1 cellular context compared by ENCODE assay signal in the genomic region with DNA sequence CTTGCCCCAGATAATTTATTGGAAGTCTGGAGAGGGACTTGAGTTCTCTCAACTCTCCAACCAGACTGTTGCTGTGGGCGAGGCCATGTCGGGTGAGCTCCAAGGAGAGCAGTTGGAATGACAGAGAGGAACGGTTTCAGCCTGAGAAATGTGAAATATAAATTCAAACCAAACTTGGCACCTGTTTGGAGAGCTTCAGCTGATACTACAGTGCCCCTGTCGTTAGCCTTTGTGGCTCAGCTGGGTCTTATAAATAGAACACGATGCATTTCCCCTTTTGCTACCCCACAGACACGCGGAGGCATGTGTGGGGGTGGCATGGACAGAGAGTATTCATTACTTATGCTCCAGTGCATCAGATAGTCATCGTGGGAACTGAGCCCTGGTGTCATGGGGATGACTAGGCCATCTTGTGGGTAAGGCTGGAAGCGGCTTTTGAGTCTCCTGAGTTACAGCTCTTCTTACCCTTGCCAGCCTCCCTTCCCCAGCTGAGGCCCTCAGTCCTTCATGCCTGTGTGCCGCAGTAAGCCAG.
TF ChIP-seq lines count a peak whose summit lies in the region.

No MANE protein-coding gene starts in this region.

TF ChIP-seq in endothelial cell of umbilical vein, 7 proteins besides CTCF, POLR2A, EP300 and RAD21 (continued from another document):
- TF ChIP-seq FOS (IDR thresholded peaks at IDR 0.05; ENCODE audit: borderline replicate concordance, insufficient read depth, low read length) (no peak), POLR2AphosphoS5 (IDR thresholded peaks at IDR 0.05; ENCODE audit: insufficient read depth, low read depth, low read length) (no peak), EZH2 (IDR thresholded peaks at IDR 0.05; ENCODE audit: borderline replicate concordance, low read depth, low read length, severe bottlenecking) (no peak)
